ENCODE assay signal across 9 cellular contexts in the genomic region with DNA sequence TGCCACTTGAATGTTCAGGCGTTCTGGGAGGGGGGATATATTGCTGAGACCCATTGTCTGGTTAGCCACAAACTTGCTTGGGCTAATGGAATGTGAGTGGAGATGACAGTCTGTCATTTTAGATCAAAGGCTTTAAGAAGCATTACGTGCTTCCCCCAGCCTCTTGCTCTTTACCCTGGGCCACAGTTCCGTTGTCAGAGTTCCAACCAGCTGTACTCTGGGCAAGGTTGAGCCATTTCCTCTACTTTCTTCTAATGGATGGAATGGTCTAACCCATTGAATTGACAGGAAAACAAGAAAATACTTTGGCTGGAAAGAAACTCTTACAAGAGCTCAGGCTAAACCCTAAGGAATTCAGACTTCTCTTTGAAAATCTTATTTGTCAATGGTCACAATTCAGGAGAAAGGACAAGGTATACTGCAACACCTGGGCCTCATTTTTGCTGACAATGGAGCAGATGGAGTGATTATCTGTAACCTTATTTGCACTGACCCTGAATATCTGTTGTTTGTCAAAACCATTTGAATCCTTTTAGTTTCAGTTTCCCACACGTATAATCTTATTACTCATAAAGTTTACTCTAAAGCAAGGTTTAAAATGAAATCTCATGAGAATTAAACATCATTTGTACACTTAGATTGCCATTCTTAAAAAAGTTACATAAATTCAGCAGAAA.
DNase-seq lines count a peak whose midpoint lies in the region; ATAC-seq and TF ChIP-seq lines count a peak whose summit lies in the region.
"Had no signal": no experiment of that assay in that cellular context is flagged by ENCODE, and none has a peak within 500 bp of the region (broad histone marks: within the 10 kb centered on the region; RNA-seq: fewer than 3 reads in every experiment).

No MANE protein-coding gene starts in this region.

- no peaks in the 10 kb centered on the region for H3K27me3 ChIP-seq in foreskin keratinocyte
- no peaks in the 10 kb centered on the region for H3K27me3 ChIP-seq in thymus (ENCODE audit: control insufficient read depth, insufficient read depth)

- H3K36me3 ChIP-seq in thymus (ENCODE audit: control insufficient read depth, insufficient read depth), result no peaks in the 10 kb centered on the region

- H3K4me1 ChIP-seq in foreskin keratinocyte (no peaks in the 10 kb centered on the region), thymus (ENCODE audit: control insufficient read depth, insufficient read depth, low read length) (peaks cover 2% of the 10 kb centered on the region)

- peak; percentile 11 to 45 for DNase-seq in NCI-H524 (lab: John Stamatoyannopoulos, UW)
- DNase-seq in NCI-H524 treated with DMSO at 0.1 percent for 48 hours (lab: John Stamatoyannopoulos, UW), result no peak
- peak; percentile 47 for DNase-seq in NCI-H2227 (lab: John Stamatoyannopoulos, UW; ENCODE audit: unreplicated experiment)
- no peak for DNase-seq in foreskin keratinocyte
- no peak for DNase-seq in NCI-H1436 treated with DMSO at 0.1 percent for 48 hours (lab: John Stamatoyannopoulos, UW)
- DNase-seq in NCI-H1048 (lab: John Stamatoyannopoulos, UW), result no peak

- no peak overlapping the region for H3K4me3 ChIP-seq in thymus (ENCODE audit: low read length)
- H3K4me3 ChIP-seq: K562 had no signal

- 11% methylated on average over 4 of the region's 4 CpGs for WGBS in thymus

- no peak for TF ChIP-seq CTCF in foreskin keratinocyte (conservative IDR thresholded peaks at IDR 0.05)

- ATAC-seq in foreskin keratinocyte (no peak), HG02623 (IDR thresholded peaks at IDR 0.05; ENCODE audit: unreplicated experiment) (no peak)
- ATAC-seq: K562 had no signal

- H3K9me3 ChIP-seq in thymus (ENCODE audit: control insufficient read depth), result no peaks in the 10 kb centered on the region

- H3K27ac ChIP-seq in foreskin keratinocyte (peak overlapping the region; percentile 39), thymus (ENCODE audit: low read depth) (peak overlapping the region; percentile 33)

Comparison
In these comparisons a context has a peak if more than half of its experiments do, and no peak if none do; other contexts are left out.
1. DNase-seq: peak in NCI-H524 (2 of 2) and NCI-H2227 (single experiment); none in NCI-H524 treated with DMSO at 0.1 percent for 48 hours (single experiment), foreskin keratinocyte (0 of 2), NCI-H1436 treated with DMSO at 0.1 percent for 48 hours (single experiment) and NCI-H1048 (single experiment).